In genomic region chr11:126521196-126521595, GRCh38 we compare ENCODE assay signal across 25 cellular contexts.
DNase-seq lines count a peak whose midpoint lies in the region; ATAC-seq, FAIRE-seq and TF ChIP-seq lines count a peak whose summit lies in the region.
"Had no signal": no experiment of that assay in that cellular context is flagged by ENCODE, and none has a peak within 500 bp of the region (broad histone marks: within the 10 kb centered on the region; RNA-seq: fewer than 3 reads in every experiment).

No MANE protein-coding gene starts in this region.

- ATAC-seq in stimulated activated naive CD8-positive, alpha-beta T cell treated with anti-CD3 and anti-CD28 coated beads, Interleukin-15, amount 100 ng/mL, for 72 hours = peak; percentile 8
- no peak for ATAC-seq in stimulated activated naive CD8-positive, alpha-beta T cell treated with anti-CD3 and anti-CD28 coated beads, Interleukin-15, Interleukin-2, amounts not matched to agents 100 U/mL and 50 U/mL, for 24 hours
- ATAC-seq in HG02571 (IDR thresholded peaks at IDR 0.05; ENCODE audit: unreplicated experiment) = no peak
- ATAC-seq: CD8-positive, alpha-beta T cell; GM12878; GM23338; HCT116 had no signal

- H2AFZ ChIP-seq in osteoblast (ENCODE audit: low read length) = no peak overlapping the region
- H2AFZ ChIP-seq: GM23338 had no signal

- H3K27ac ChIP-seq in osteoblast (ENCODE audit: low read depth, low read length) (no peak overlapping the region), sigmoid colon (no peak overlapping the region)
- H3K27ac ChIP-seq: 22Rv1, BLaER1, C4-2B had no signal

- WGBS in sigmoid colon, 2 donors = 95 to 96% methylated on average over 11 of the region's 11 CpGs

- H3K4me1 ChIP-seq in osteoblast (ENCODE audit: insufficient read depth, low read length) (no peaks in the 10 kb centered on the region), sigmoid colon (no peaks in the 10 kb centered on the region)
- H3K4me1 ChIP-seq: Caco-2 had no signal

- no peak overlapping the region for H3K4me3 Mint-ChIP-seq in stimulated activated naive CD8-positive, alpha-beta T cell treated with anti-CD3 and anti-CD28 coated beads, Interleukin-15, amount 100 ng/mL, for 72 hours
- H3K4me3 Mint-ChIP-seq in progenitor cell of endocrine pancreas (ENCODE audit: low read depth) = no peak overlapping the region
- H3K4me3 Mint-ChIP-seq: B cell; CD8-positive, alpha-beta T cell; GM23338; H9 had no signal

- DNase-seq in stimulated activated naive CD8-positive, alpha-beta T cell treated with anti-CD3 and anti-CD28 coated beads, Interleukin-15, amount 100 ng/mL, for 72 hours = no peak
- DNase-seq in stimulated activated naive CD8-positive, alpha-beta T cell treated with anti-CD3 and anti-CD28 coated beads, Interleukin-15, Interleukin-2, amounts not matched to agents 100 U/mL and 50 U/mL, for 24 hours = no peak
- DNase-seq in osteoblast (ENCODE audit: insufficient read length, low spot score, missing footprints) = peak; percentile 46
- peak; percentile 37 for DNase-seq in sigmoid colon
- DNase-seq in frontal cortex (ENCODE audit: low spot score in 2 of 2) = no peak
- no peak for DNase-seq in progenitor cell of endocrine pancreas (ENCODE audit: low spot score, unreplicated experiment)
- no peak for DNase-seq in activated CD4-positive, CD25-positive, alpha-beta regulatory T cell treated with anti-CD3 and anti-CD28 coated beads, Interleukin-2, amount 50 U/mL, for 72 hours
- DNase-seq: Caco-2; CD4-positive, CD25-positive, alpha-beta regulatory T cell; CD8-positive, alpha-beta T cell; DMS 273 treated with DMSO at 0.1 percent for 48 hours; DMS79; EL; GDM1; H9 had no signal

- H3K4me3 ChIP-seq in osteoblast (ENCODE audit: insufficient read depth, low read length) (no peak overlapping the region), sigmoid colon (no peak overlapping the region)
- H3K4me3 ChIP-seq: BLaER1, GM12878, GM23338 had no signal

- H3K4me1 Mint-ChIP-seq in stimulated activated naive CD8-positive, alpha-beta T cell treated with anti-CD3 and anti-CD28 coated beads, Interleukin-15, amount 100 ng/mL, for 72 hours = no peaks in the 10 kb centered on the region
- no peaks in the 10 kb centered on the region for H3K4me1 Mint-ChIP-seq in progenitor cell of endocrine pancreas (ENCODE audit: low read depth)
- H3K4me1 Mint-ChIP-seq: B cell; CD4-positive, CD25-positive, alpha-beta regulatory T cell had no signal

- no peak overlapping the region for H3K4me2 ChIP-seq in osteoblast (ENCODE audit: insufficient read depth, low read length)
- H3K4me2 ChIP-seq: BLaER1, GM23338 had no signal

- H3K9me3 ChIP-seq in osteoblast (ENCODE audit: low read depth, low read length) (no peaks in the 10 kb centered on the region), sigmoid colon (no peaks in the 10 kb centered on the region)
- H3K9me3 ChIP-seq: BLaER1, Caco-2 had no signal

- H3K9me3 Mint-ChIP-seq in stimulated activated naive CD8-positive, alpha-beta T cell treated with anti-CD3 and anti-CD28 coated beads, Interleukin-15, amount 100 ng/mL, for 72 hours = no peaks in the 10 kb centered on the region
- H3K9me3 Mint-ChIP-seq in progenitor cell of endocrine pancreas (ENCODE audit: low read depth) = no peaks in the 10 kb centered on the region
- H3K9me3 Mint-ChIP-seq: CD8-positive, alpha-beta T cell; GM23338; H9 had no signal

- H3K27ac Mint-ChIP-seq in stimulated activated naive CD8-positive, alpha-beta T cell treated with anti-CD3 and anti-CD28 coated beads, Interleukin-15, amount 100 ng/mL, for 72 hours = no peak overlapping the region
- no peak overlapping the region for H3K27ac Mint-ChIP-seq in progenitor cell of endocrine pancreas
- H3K27ac Mint-ChIP-seq: B cell; CD4-positive, CD25-positive, alpha-beta regulatory T cell; CD8-positive, alpha-beta T cell; GM23338; H9 had no signal

- TF ChIP-seq CTCF in osteoblast (IDR thresholded peaks at IDR 0.05; ENCODE audit: extremely low read depth, low read depth, low read length) (no peak), sigmoid colon (IDR thresholded peaks at IDR 0.05) (no peak), progenitor cell of endocrine pancreas (IDR thresholded peaks at IDR 0.05; ENCODE audit: unreplicated experiment) (no peak)

- no peaks in the 10 kb centered on the region for H3K36me3 ChIP-seq in osteoblast (ENCODE audit: insufficient read depth, low read length)
- H3K36me3 ChIP-seq in sigmoid colon = no peaks in the 10 kb centered on the region
- H3K36me3 ChIP-seq: BLaER1 had no signal

- TF ChIP-seq POLR2A in sigmoid colon (IDR thresholded peaks at IDR 0.05) = no peak

- H3K79me2 ChIP-seq in osteoblast (ENCODE audit: insufficient read depth, low read length) = no peaks in the 10 kb centered on the region

- peaks cover 8% of the 10 kb centered on the region for H3K27me3 Mint-ChIP-seq in stimulated activated naive CD8-positive, alpha-beta T cell treated with anti-CD3 and anti-CD28 coated beads, Interleukin-15, amount 100 ng/mL, for 72 hours
- peaks cover 49% of the 10 kb centered on the region for H3K27me3 Mint-ChIP-seq in progenitor cell of endocrine pancreas
- H3K27me3 Mint-ChIP-seq: CD4-positive, CD25-positive, alpha-beta regulatory T cell had no signal

- no peak for TF ChIP-seq EP300 in sigmoid colon (IDR thresholded peaks at IDR 0.05)

- FAIRE-seq in frontal cortex (lab: Jason Lieb, UNC) = no peak
- FAIRE-seq: A204.1, GM12878, GM19239 had no signal

- no peaks in the 10 kb centered on the region for H3K36me3 Mint-ChIP-seq in progenitor cell of endocrine pancreas (ENCODE audit: insufficient read depth)
- H3K36me3 Mint-ChIP-seq: CD4-positive, CD25-positive, alpha-beta regulatory T cell; CD8-positive, alpha-beta T cell had no signal

- intact Hi-C loops in sigmoid colon (cut with DNase I) = no loop called here

- H3K27me3 ChIP-seq in osteoblast (ENCODE audit: insufficient read depth, low read length) (no peaks in the 10 kb centered on the region), sigmoid colon (peaks cover 0 to 6% (median 0%) of the 10 kb centered on the region in 3 donors)
- H3K27me3 ChIP-seq: BLaER1 had no signal

- no peaks in the 10 kb centered on the region for H4K20me1 ChIP-seq in osteoblast (ENCODE audit: insufficient read depth, low read length)
- H4K20me1 ChIP-seq: BLaER1 had no signal

Comparison
In these comparisons a context has a peak if more than half of its experiments do, and no peak if none do; other contexts are left out.
1. DNase-seq: peak in osteoblast (single experiment) and sigmoid colon (single experiment); none in stimulated activated naive CD8-positive, alpha-beta T cell treated with anti-CD3 and anti-CD28 coated beads, Interleukin-15, amount 100 ng/mL, for 72 hours (0 of 2), stimulated activated naive CD8-positive, alpha-beta T cell treated with anti-CD3 and anti-CD28 coated beads, Interleukin-15, Interleukin-2, amounts not matched to agents 100 U/mL and 50 U/mL, for 24 hours (single experiment), frontal cortex (0 of 2), progenitor cell of endocrine pancreas (single experiment) and activated CD4-positive, CD25-positive, alpha-beta regulatory T cell treated with anti-CD3 and anti-CD28 coated beads, Interleukin-2, amount 50 U/mL, for 72 hours (single experiment).